Comparison of ENCODE assay signal across 7 cellular contexts in the genomic region with DNA sequence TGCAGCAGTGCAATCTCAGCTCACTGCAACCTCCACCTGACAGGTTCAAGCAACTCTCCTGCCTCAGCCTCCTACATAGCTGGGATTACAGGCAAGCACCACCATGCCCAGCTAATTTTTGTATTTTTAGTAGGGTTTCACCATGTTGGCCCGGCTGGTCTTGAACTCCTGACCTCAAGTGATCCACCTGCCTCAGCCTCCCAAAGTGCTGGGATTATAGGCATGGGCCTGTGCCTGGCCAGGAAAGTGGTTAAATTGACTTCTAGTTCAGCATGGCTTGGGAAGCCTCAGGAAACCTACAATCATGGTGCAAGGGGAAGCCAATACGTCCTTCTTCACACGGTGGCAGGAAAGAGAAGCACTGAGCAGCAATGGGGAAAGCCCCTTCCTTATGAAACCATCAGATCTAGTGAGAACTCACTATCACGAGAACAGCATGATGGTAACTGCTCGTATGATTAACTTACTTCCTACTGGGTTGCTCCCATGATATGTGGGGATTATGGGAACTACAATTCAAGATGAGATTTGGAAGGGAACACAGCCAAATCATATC. TPM values are rescaled to one million over a fixed set of nuclear protein-coding genes. Genes with fewer than 3 reads are reported as not detected.
DNase-seq lines count a peak whose midpoint lies in the region; ATAC-seq and TF ChIP-seq lines count a peak whose summit lies in the region.
"Not testable (repeated sequence)": the region's sequence is repeated elsewhere in the genome, so short reads cannot be mapped to it uniquely, and the experiment has no call there.

No MANE protein-coding gene starts in this region.

- H3K4me1 Mint-ChIP-seq in activated CD4-positive, alpha-beta memory T cell treated with anti-CD3 and anti-CD28 coated beads for 36 hours (ENCODE audit: low read depth): peaks cover 24% of the 10 kb centered on the region
- peaks cover 32 to 39% of the 10 kb centered on the region in 2 donors for H3K4me1 Mint-ChIP-seq in natural killer cell treated with Interleukin-12 subunit alpha and Interleukin-12 subunit beta and Interleukin-15 and Interleukin-18, amount 100 ng/mL, for 72 hours (ENCODE audit: low read depth in 2 of 2)

- not testable (repeated sequence) for H3K27me3 ChIP-seq in OCI-LY1 (ENCODE audit: insufficient read depth, low read length); colonic mucosa

- H3K36me3 Mint-ChIP-seq in activated CD4-positive, alpha-beta memory T cell treated with anti-CD3 and anti-CD28 coated beads for 36 hours; natural killer cell treated with Interleukin-12 subunit alpha and Interleukin-12 subunit beta and Interleukin-15 and Interleukin-18, amount 100 ng/mL, for 72 hours: not testable (repeated sequence)

- H3K79me2 ChIP-seq in OCI-LY1 (ENCODE audit: insufficient read depth, low read length): peaks cover 40% of the 10 kb centered on the region

- ATAC-seq in GM18517 (IDR thresholded peaks at IDR 0.05; ENCODE audit: unreplicated experiment) (peak; percentile 40), GM21526 (IDR thresholded peaks at IDR 0.05; ENCODE audit: low FRiP score, unreplicated experiment) (peak; percentile 37), HG03196 (IDR thresholded peaks at IDR 0.05; ENCODE audit: unreplicated experiment) (peak; percentile 29)
- ATAC-seq in natural killer cell treated with Interleukin-12 subunit alpha and Interleukin-12 subunit beta and Interleukin-15 and Interleukin-18, amount 100 ng/mL, for 72 hours: peak; percentile 76 to 84

- H3K9ac ChIP-seq in OCI-LY1 (ENCODE audit: low read length): peak overlapping the region; percentile 95; the same call in 1 of the 2 replicates
- H3K9ac ChIP-seq in colonic mucosa (ENCODE audit: low read depth in 2 of 2, low read length in 2 of 2): not testable (repeated sequence)

- not testable (repeated sequence) for H3F3A ChIP-seq in OCI-LY1 (ENCODE audit: insufficient read depth, low read length)

- H2AFZ ChIP-seq in OCI-LY1 (ENCODE audit: low read length): not testable (repeated sequence)

- POLR2A ChIA-PET in activated CD4-positive, alpha-beta memory T cell treated with anti-CD3 and anti-CD28 coated beads for 36 hours (lab: Charles Lee): interaction anchor here (0.7 to 3.3 kb wide), 10 partner anchors 10 to 265 kb away, joined by 3 to 15 read pairs (median 5); a partner anchor contains a TSS

- DNase-seq in activated CD4-positive, alpha-beta memory T cell treated with anti-CD3 and anti-CD28 coated beads for 36 hours: peak; percentile 63
- DNase-seq in colonic mucosa: not testable (repeated sequence)
- peak; percentile 78 for DNase-seq in natural killer cell treated with Interleukin-12 subunit alpha and Interleukin-12 subunit beta and Interleukin-15 and Interleukin-18, amount 100 ng/mL, for 72 hours (ENCODE audit: low spot score)

- intact Hi-C loops in activated CD4-positive, alpha-beta memory T cell treated with anti-CD3 and anti-CD28 coated beads for 36 hours (cut with micrococcal nuclease): loop anchor here (1.0 kb wide), 3 partner anchors 55 to 86 kb away; no protein-coding TSS in a partner anchor
- intact Hi-C loops in colonic mucosa (cut with DNase I): not testable (repeated sequence)

- H3K9me3 Mint-ChIP-seq in activated CD4-positive, alpha-beta memory T cell treated with anti-CD3 and anti-CD28 coated beads for 36 hours; natural killer cell treated with Interleukin-12 subunit alpha and Interleukin-12 subunit beta and Interleukin-15 and Interleukin-18, amount 100 ng/mL, for 72 hours: not testable (repeated sequence)

- H3K27ac Mint-ChIP-seq in activated CD4-positive, alpha-beta memory T cell treated with anti-CD3 and anti-CD28 coated beads for 36 hours; natural killer cell treated with Interleukin-12 subunit alpha and Interleukin-12 subunit beta and Interleukin-15 and Interleukin-18, amount 100 ng/mL, for 72 hours: not testable (repeated sequence)

- CTCF ChIA-PET in activated CD4-positive, alpha-beta memory T cell treated with anti-CD3 and anti-CD28 coated beads for 36 hours (lab: Charles Lee): interaction anchor here (0.6 to 6.1 kb wide), 15 partner anchors 9 to 239 kb away, joined by 3 to 51 read pairs (median 5); no protein-coding TSS in a partner anchor

- not testable (repeated sequence) for H3K27me3 Mint-ChIP-seq in activated CD4-positive, alpha-beta memory T cell treated with anti-CD3 and anti-CD28 coated beads for 36 hours; natural killer cell treated with Interleukin-12 subunit alpha and Interleukin-12 subunit beta and Interleukin-15 and Interleukin-18, amount 100 ng/mL, for 72 hours

- not testable (repeated sequence) for H4K20me1 ChIP-seq in OCI-LY1 (ENCODE audit: insufficient read depth, low read length)

- H3K27ac ChIP-seq in OCI-LY1 (ENCODE audit: low read depth, low read length, poor library complexity, severe bottlenecking): peak overlapping the region; percentile 93
- peak overlapping the region; percentile 82 for H3K27ac ChIP-seq in colonic mucosa

- not testable (repeated sequence) for H3K4me3 Mint-ChIP-seq in activated CD4-positive, alpha-beta memory T cell treated with anti-CD3 and anti-CD28 coated beads for 36 hours; natural killer cell treated with Interleukin-12 subunit alpha and Interleukin-12 subunit beta and Interleukin-15 and Interleukin-18, amount 100 ng/mL, for 72 hours

- not testable (repeated sequence) for TF ChIP-seq CTCF in OCI-LY1 (IDR thresholded peaks at IDR 0.05; ENCODE audit: low read length); colonic mucosa (IDR thresholded peaks at IDR 0.05)

- H3K4me2 ChIP-seq in OCI-LY1 (ENCODE audit: low read length): peak overlapping the region; percentile 90

- not testable (repeated sequence) for H3K4me3 ChIP-seq in OCI-LY1 (ENCODE audit: low read depth, low read length, poor library complexity, severe bottlenecking); colonic mucosa

- H3K4me1 ChIP-seq in OCI-LY1 (ENCODE audit: insufficient read depth, low read length, severe bottlenecking): peaks cover 58% of the 10 kb centered on the region
- H3K4me1 ChIP-seq in colonic mucosa: not testable (repeated sequence)

- H3K9me3 ChIP-seq in OCI-LY1 (ENCODE audit: low read length); colonic mucosa: not testable (repeated sequence)

- not testable (repeated sequence) for H3K36me3 ChIP-seq in OCI-LY1 (ENCODE audit: insufficient read depth, low read length); colonic mucosa

- H3K9me2 ChIP-seq in OCI-LY1 (ENCODE audit: low read depth, low read length): not testable (repeated sequence)

RNA-seq across cellular contexts. Expression of a gene that starts 1.0 kb away (rescaled TPM):
- 100 to 1,000 TPM; 190 to 194 TPM for total RNA-seq in activated CD4-positive, alpha-beta memory T cell treated with anti-CD3 and anti-CD28 coated beads for 36 hours
- 1 to 10 TPM; 4.9 to 9.2 TPM for total RNA-seq in colonic mucosa
- total RNA-seq in natural killer cell treated with Interleukin-12 subunit alpha and Interleukin-12 subunit beta and Interleukin-15 and Interleukin-18, amount 100 ng/mL, for 72 hours: 100 to 1,000 TPM; 434 to 816 TPM

RNA-seq across cellular contexts. Expression of a gene that starts 26.4 kb away (rescaled TPM):
- total RNA-seq in activated CD4-positive, alpha-beta memory T cell treated with anti-CD3 and anti-CD28 coated beads for 36 hours: 10 to 100 TPM; 11.4 to 15.9 TPM
- 1 to 10 TPM; 4.9 to 7.0 TPM for total RNA-seq in colonic mucosa
- 1,000 to 10,000 TPM in 1 of 2 donors, 100 to 1,000 TPM in 1; 677 to 1,669 TPM for total RNA-seq in natural killer cell treated with Interleukin-12 subunit alpha and Interleukin-12 subunit beta and Interleukin-15 and Interleukin-18, amount 100 ng/mL, for 72 hours

Comparison
In these comparisons a context has a peak if more than half of its experiments do, and no peak if none do; other contexts are left out.
1. ATAC-seq: peak in every context shown above with its lines; median percentile 80 in natural killer cell treated with Interleukin-12 subunit alpha and Interleukin-12 subunit beta and Interleukin-15 and Interleukin-18, amount 100 ng/mL, for 72 hours; 40 in GM18517; 37 in GM21526; 29 in HG03196.
2. RNA of a gene that starts 1.0 kb away (total RNA-seq): 434 to 816 TPM in natural killer cell treated with Interleukin-12 subunit alpha and Interleukin-12 subunit beta and Interleukin-15 and Interleukin-18, amount 100 ng/mL, for 72 hours and 190 to 194 TPM in activated CD4-positive, alpha-beta memory T cell treated with anti-CD3 and anti-CD28 coated beads for 36 hours; 4.9 to 9.2 TPM in colonic mucosa; every median in the first group is over 10 times any median in the second.
3. RNA of a gene that starts 26.4 kb away (total RNA-seq): 677 to 1,669 TPM in natural killer cell treated with Interleukin-12 subunit alpha and Interleukin-12 subunit beta and Interleukin-15 and Interleukin-18, amount 100 ng/mL, for 72 hours; 11.4 to 15.9 TPM in activated CD4-positive, alpha-beta memory T cell treated with anti-CD3 and anti-CD28 coated beads for 36 hours and 4.9 to 7.0 TPM in colonic mucosa; every median in the first group is over 10 times any median in the second.